Comparison of ENCODE assay signal across 8 cellular contexts in the genomic region with DNA sequence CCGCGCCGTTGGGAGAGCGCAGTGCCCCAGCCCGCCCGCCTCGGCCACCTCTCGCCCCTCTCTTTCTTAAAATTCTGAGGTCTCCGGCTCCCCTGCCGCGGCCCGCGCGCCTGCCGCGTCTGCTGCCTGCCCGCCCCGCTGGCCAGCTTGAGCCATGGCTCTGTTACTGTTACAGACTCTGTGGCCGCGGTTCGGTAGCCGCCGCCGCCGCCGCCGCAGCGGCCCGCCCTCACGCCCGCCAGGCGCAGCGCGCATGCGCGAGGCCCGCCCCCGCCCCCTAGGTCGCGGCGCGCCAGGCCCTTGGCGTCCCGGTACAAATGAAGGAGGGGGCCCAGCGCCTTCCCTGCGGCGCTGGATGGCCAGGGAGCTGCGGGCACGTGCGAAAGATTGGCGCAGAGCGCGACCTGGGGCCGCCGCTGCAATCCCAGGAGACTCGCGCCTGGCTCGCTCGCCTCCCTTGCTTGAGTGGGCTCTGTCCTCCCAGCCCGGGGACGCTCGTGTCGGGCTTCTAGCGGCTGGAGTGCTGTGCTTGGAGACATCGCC. TPM values are rescaled to one million over a fixed set of nuclear protein-coding genes. Genes with fewer than 3 reads are reported as not detected.
DNase-seq lines count a peak whose midpoint lies in the region; ATAC-seq and TF ChIP-seq lines count a peak whose summit lies in the region.

A gene (minus strand): TSS at position 171 of the 543 bp plus-strand sequence. CDS start 452 bp downstream, outside the sequence.

- H3K27ac Mint-ChIP-seq in Calu3 (ENCODE audit: unreplicated experiment): no peak within 1 kb of the TSS
- H3K27ac Mint-ChIP-seq in activated naive CD8-positive, alpha-beta T cell treated with anti-CD3 and anti-CD28 coated beads for 36 hours: no peak within 1 kb of the TSS

- H3K36me3 ChIP-seq in Panc1 (ENCODE audit: control insufficient read depth, insufficient read depth, low read length) (no peaks in the 10 kb centered on the region), hepatocyte (replicated peaks; ENCODE audit: insufficient read depth, low read depth) (no peaks in the 10 kb centered on the region), gastrocnemius medialis (no peaks in the 10 kb centered on the region)

- no peaks in the 10 kb centered on the region for H4K20me1 ChIP-seq in hepatocyte (ENCODE audit: insufficient read depth, poor library complexity, severe bottlenecking)

- CTCF ChIA-PET in Calu3 (lab: Charles Lee) (interaction anchor here (0.5 to 0.8 kb wide), 3 partner anchors 67 to 1916 kb away, joined by 3 to 6 read pairs (median 3); no protein-coding TSS in a partner anchor), Panc1 (lab: Charles Lee) (interaction anchor here (0.6 kb wide), 1 partner anchor 76 kb away, joined by 5 read pairs; no protein-coding TSS in a partner anchor)

- no peaks in the 10 kb centered on the region for H3K9me3 Mint-ChIP-seq in Calu3 (ENCODE audit: low read depth, unreplicated experiment)
- no peaks in the 10 kb centered on the region for H3K9me3 Mint-ChIP-seq in activated naive CD8-positive, alpha-beta T cell treated with anti-CD3 and anti-CD28 coated beads for 36 hours

- H3K79me2 ChIP-seq in hepatocyte: no peaks in the 10 kb centered on the region

- H3K4me2 ChIP-seq in hepatocyte: peak within 1 kb of the TSS; percentile 100

- H3K27ac ChIP-seq in Panc1 (ENCODE audit: low read length) (no peak within 1 kb of the TSS), hepatocyte (no peak within 1 kb of the TSS), gastrocnemius medialis (no peak within 1 kb of the TSS)

- no peaks in the 10 kb centered on the region for H3K9me2 ChIP-seq in hepatocyte (replicated peaks; ENCODE audit: insufficient read depth)

- ATAC-seq in GM19467 (IDR thresholded peaks at IDR 0.05; ENCODE audit: unreplicated experiment): peak; percentile 67
- ATAC-seq in HG03558 (IDR thresholded peaks at IDR 0.05; ENCODE audit: extremely low read depth, unreplicated experiment): peak; percentile 45
- ATAC-seq in Panc1: peak; percentile 80
- peak in 1 of 2 donors; percentile 63 for ATAC-seq in gastrocnemius medialis

- WGBS in hepatocyte (ENCODE audit: low lambda C conversion rate, missing lambda C conversion rate): 5% methylated on average over 36 of the region's 65 CpGs

- TF ChIP-seq CTCF in Calu3 (IDR thresholded peaks at IDR 0.05; ENCODE audit: unreplicated experiment): no peak
- no peak for TF ChIP-seq CTCF in Panc1 (IDR thresholded peaks at IDR 0.05)
- no peak for TF ChIP-seq CTCF in hepatocyte (IDR thresholded peaks at IDR 0.05; ENCODE audit: poor library complexity)
- no peak for TF ChIP-seq CTCF in gastrocnemius medialis (IDR thresholded peaks at IDR 0.05 in 4 of 5, conservative IDR thresholded peaks at IDR 0.05 in 1 of 5)

- H3K27me3 ChIP-seq in Panc1 (ENCODE audit: control insufficient read depth, insufficient read depth, low read length) (peaks cover 21% of the 10 kb centered on the region), hepatocyte (peaks cover 93% of the 10 kb centered on the region), gastrocnemius medialis (peaks cover 76 to 98% (median 84%) of the 10 kb centered on the region in 3 donors)

- peak; percentile 73 for DNase-seq in Calu3
- no peak for DNase-seq in Panc1 (ENCODE audit: low read depth, low spot score)
- peak; percentile 64 for DNase-seq in activated naive CD8-positive, alpha-beta T cell treated with anti-CD3 and anti-CD28 coated beads for 36 hours
- peak; percentile 86 for DNase-seq in hepatocyte (ENCODE audit: low spot score)
- DNase-seq in gastrocnemius medialis: no peak
- DNase-seq in HT-29 (ENCODE audit: low spot score): no peak

- peaks cover 57% of the 10 kb centered on the region for H3K27me3 Mint-ChIP-seq in Calu3 (ENCODE audit: unreplicated experiment)
- peaks cover 96% of the 10 kb centered on the region for H3K27me3 Mint-ChIP-seq in activated naive CD8-positive, alpha-beta T cell treated with anti-CD3 and anti-CD28 coated beads for 36 hours

- H3K4me1 ChIP-seq in Panc1 (ENCODE audit: control insufficient read depth, insufficient read depth, low read length) (peaks cover 20% of the 10 kb centered on the region), hepatocyte (ENCODE audit: insufficient read depth) (peaks cover 5% of the 10 kb centered on the region), gastrocnemius medialis (peaks cover 15 to 39% of the 10 kb centered on the region in 2 donors)

- H3K4me3 ChIP-seq in Panc1 (ENCODE audit: low read depth in 2 of 2, low read length in 2 of 2) (peak within 1 kb of the TSS; percentile 54 to 70), hepatocyte (peak within 1 kb of the TSS; percentile 52), gastrocnemius medialis (peak within 1 kb of the TSS; percentile 50 to 71 (median 56))

- in situ Hi-C loops in Panc1 (cut with HindIII; ENCODE audit: low pct_unique_long_range_greater_than_20kb, low sequenced_read_pairs) (no loop called here), gastrocnemius medialis (cut with MboI; ENCODE audit: low sequenced_read_pairs in 4 of 4) (loop anchor here in 2 of 4 donors (25.0 kb wide), 1 partner anchor 922 kb away; no protein-coding TSS in a partner anchor)

- intact Hi-C loops in Calu3 (cut with micrococcal nuclease; ENCODE audit: unreplicated experiment) (no loop called here), Panc1 (cut with micrococcal nuclease; ENCODE audit: unreplicated experiment) (no loop called here), gastrocnemius medialis (cut with DNase I; ENCODE audit: low total_unique reads) (no loop called here)

- H3K9me3 ChIP-seq in Panc1 (ENCODE audit: control insufficient read depth, insufficient read depth, low read depth, low read length): no peaks in the 10 kb centered on the region
- H3K9me3 ChIP-seq in hepatocyte (ENCODE audit: low read depth): no peaks in the 10 kb centered on the region
- no peaks in the 10 kb centered on the region for H3K9me3 ChIP-seq in gastrocnemius medialis

- H3K36me3 Mint-ChIP-seq in Calu3 (ENCODE audit: insufficient read depth, unreplicated experiment): peaks cover 26% of the 10 kb centered on the region
- no peaks in the 10 kb centered on the region for H3K36me3 Mint-ChIP-seq in activated naive CD8-positive, alpha-beta T cell treated with anti-CD3 and anti-CD28 coated beads for 36 hours

- BruUV-seq in Calu3 (replicated peaks; lab: Mats Ljungman, UMichigan): no TSS peak
- no TSS peak for BruUV-seq in Panc1 (replicated peaks; lab: Mats Ljungman, UMichigan)

- peak within 1 kb of the TSS; percentile 81 for H2AFZ ChIP-seq in hepatocyte

- POLR2A ChIA-PET in Panc1 (lab: Charles Lee): interaction anchor here (0.7 kb wide), 1 partner anchor 958 kb away, joined by 10 read pairs; no protein-coding TSS in a partner anchor

- H3K4me3 Mint-ChIP-seq in Calu3 (ENCODE audit: low read depth, unreplicated experiment): peak within 1 kb of the TSS; percentile 72
- H3K4me3 Mint-ChIP-seq in activated naive CD8-positive, alpha-beta T cell treated with anti-CD3 and anti-CD28 coated beads for 36 hours: peak within 1 kb of the TSS; percentile 61

- TF ChIP-seq POLR2A in gastrocnemius medialis (IDR thresholded peaks at IDR 0.05): no peak

- H3K4me1 Mint-ChIP-seq in Calu3 (ENCODE audit: low read depth, unreplicated experiment): no peaks in the 10 kb centered on the region
- H3K4me1 Mint-ChIP-seq in activated naive CD8-positive, alpha-beta T cell treated with anti-CD3 and anti-CD28 coated beads for 36 hours: peaks cover 12% of the 10 kb centered on the region

RNA-seq across cellular contexts. Expression of the gene that starts here (rescaled TPM):
- total RNA-seq in Calu3 (2022): 0.91 and 1.1 TPM in 2 replicates
- total RNA-seq in Panc1 (2021; ENCODE audit: unreplicated experiment): 0.18 TPM
- not detected for polyA plus RNA-seq in Panc1 (2012; ENCODE audit: insufficient read length)
- total RNA-seq in activated naive CD8-positive, alpha-beta T cell treated with anti-CD3 and anti-CD28 coated beads for 36 hours: not detected
- total RNA-seq in hepatocyte: 9.5 and 15.2 TPM in 2 replicates
- 3.9 and 5.9 TPM in 2 replicates for polyA plus RNA-seq in hepatocyte
- not detected for total RNA-seq in gastrocnemius medialis
- not detected in 2 replicates for total RNA-seq in HT-29 (2014; rRNA removed; shearing (Covaris generic))

Comparison
In these comparisons a context has a peak if more than half of its experiments do, and no peak if none do; other contexts are left out.
1. Peak in ATAC-seq and H3K4me3 ChIP-seq in Panc1; RNA of the gene not detected or under 1 TPM.
2. Peak in DNase-seq in activated naive CD8-positive, alpha-beta T cell treated with anti-CD3 and anti-CD28 coated beads for 36 hours; RNA of the gene not detected or under 1 TPM.
3. DNase-seq: peak in Calu3 (single experiment) and hepatocyte (single experiment); none in Panc1 (single experiment), gastrocnemius medialis (0 of 2) and HT-29 (single experiment).
4. Peak in every context shown above with its lines, with median percentiles within 50 percentile points of each other: H3K4me3 ChIP-seq.